In the genomic region with DNA sequence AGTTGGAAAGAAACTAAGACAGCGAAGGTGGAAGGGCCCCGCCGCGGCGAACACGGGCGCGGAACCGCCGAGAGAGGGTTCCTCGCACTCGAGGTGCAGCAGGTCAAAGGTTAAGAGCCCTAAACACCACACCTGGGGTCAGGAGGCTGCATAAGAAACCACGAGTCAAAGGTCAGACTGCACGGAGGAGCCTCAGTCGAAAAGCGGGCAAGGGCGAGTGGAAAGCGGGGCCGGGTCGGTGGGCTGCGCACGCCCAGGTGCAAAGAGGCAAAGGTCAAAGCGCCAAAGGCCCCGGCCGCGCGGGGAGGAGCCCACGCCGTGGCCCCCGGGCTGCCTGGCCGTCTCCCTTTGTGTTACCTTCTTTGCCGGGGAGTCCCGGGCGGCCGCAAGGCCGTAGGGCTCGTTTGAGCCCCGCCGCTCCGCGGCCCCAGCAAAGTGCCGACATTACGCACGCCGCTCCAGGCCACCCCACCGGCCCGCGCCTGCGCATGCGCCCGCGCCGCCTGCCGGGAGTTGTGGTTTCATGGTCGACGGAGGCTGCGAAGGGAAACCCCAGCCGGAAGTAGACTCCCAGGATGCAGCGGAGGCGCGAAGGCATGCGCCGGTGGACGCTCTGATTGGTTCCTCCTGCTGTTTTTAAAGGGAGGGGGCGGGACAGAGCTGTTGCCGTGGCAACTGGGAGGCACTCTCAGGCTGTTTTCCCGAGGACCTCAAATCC, we compare ENCODE assay signal across 8 cellular contexts.
DNase-seq lines count a peak whose midpoint lies in the region; ATAC-seq lines count a peak whose summit lies in the region.

A gene (minus strand): TSS at position 470 of the 718 bp plus-strand sequence. CDS start 25 bp downstream, at position 445.

- peaks cover 36 to 89% (median 76%) of the 10 kb centered on the region in 10 experiments for H3K4me1 ChIP-seq in BLaER1 treated with 17β-estradiol and CSF1 and Interleukin-3, amounts not matched to agents 10 nM and 100 nM

- H4K20me1 ChIP-seq in BLaER1 treated with 17β-estradiol and CSF1 and Interleukin-3, amounts not matched to agents 10 nM and 100 nM = peaks cover 0 to 49% (median 32%) of the 10 kb centered on the region in 11 experiments; a peak in 16 of 22 replicates

- peak; percentile 95 for DNase-seq in NCI-H748 (lab: John Stamatoyannopoulos, UW; ENCODE audit: unreplicated experiment)
- DNase-seq in activated CD4-positive, alpha-beta T cell treated with anti-CD3 and anti-CD28 coated beads, Interleukin-2, amount 50 U/mL, for 1 hour = peak; percentile 95
- peak; percentile 58 for DNase-seq in cortex of kidney (lab: John Stamatoyannopoulos, UW)
- DNase-seq in stimulated activated CD4-positive, alpha-beta T cell treated with anti-CD3 and anti-CD28 coated beads, Interleukin-1b, Interleukin-23, amount 100 ng/mL, for 24 hours (ENCODE audit: low read depth in 4 of 4, low spot score in 1 of 4) = peak; percentile 90 to 94 (median 92)

- H3K4me2 ChIP-seq in BLaER1 treated with 17β-estradiol and CSF1 and Interleukin-3, amounts not matched to agents 10 nM and 100 nM = peak within 1 kb of the TSS; percentile 88 to 99 (median 95)

- peak within 1 kb of the TSS; percentile 61 to 86 (median 76); a peak in 21 of 22 replicates for H3K27ac ChIP-seq in BLaER1 treated with 17β-estradiol and CSF1 and Interleukin-3, amounts not matched to agents 10 nM and 100 nM
- H3K27ac ChIP-seq in layer of hippocampus (ENCODE audit: low read depth, low read length) = peak within 1 kb of the TSS; percentile 65

- peaks cover 19 to 39% (median 31%) of the 10 kb centered on the region in 11 experiments for H3K36me3 ChIP-seq in BLaER1 treated with 17β-estradiol and CSF1 and Interleukin-3, amounts not matched to agents 10 nM and 100 nM

- H3K27me3 ChIP-seq in BLaER1 treated with 17β-estradiol and CSF1 and Interleukin-3, amounts not matched to agents 10 nM and 100 nM = peaks cover 0 to 19% (median 0%) of the 10 kb centered on the region in 11 experiments; a peak in 7 of 22 replicates
- H3K27me3 ChIP-seq in layer of hippocampus (ENCODE audit: control insufficient read depth, insufficient read depth, low read length) = no peaks in the 10 kb centered on the region

- H3K9ac ChIP-seq in BLaER1 treated with 17β-estradiol and CSF1 and Interleukin-3, amounts not matched to agents 10 nM and 100 nM = peak within 1 kb of the TSS; percentile 71 to 88 (median 83)

- H3K9me3 ChIP-seq in BLaER1 treated with 17β-estradiol and CSF1 and Interleukin-3, amounts not matched to agents 10 nM and 100 nM (replicated peaks in 1 of 11) = no peaks in the 10 kb centered on the region

- peak; percentile 92 for ATAC-seq in GM19372 (IDR thresholded peaks at IDR 0.05; ENCODE audit: low read depth, unreplicated experiment)
- peak; percentile 87 for ATAC-seq in HG03521 (IDR thresholded peaks at IDR 0.05; ENCODE audit: unreplicated experiment)

- H3K4me3 ChIP-seq in BLaER1 treated with 17β-estradiol and CSF1 and Interleukin-3, amounts not matched to agents 10 nM and 100 nM = peak within 1 kb of the TSS; percentile 70 to 86 (median 81)

Comparison
In these comparisons a context has a peak if more than half of its experiments do, and no peak if none do; other contexts are left out.
1. Peak in every context shown above with its lines: DNase-seq, ATAC-seq, H3K4me3 ChIP-seq and H3K27ac ChIP-seq.